ENCODE assay signal across 9 cellular contexts in the genomic region with DNA sequence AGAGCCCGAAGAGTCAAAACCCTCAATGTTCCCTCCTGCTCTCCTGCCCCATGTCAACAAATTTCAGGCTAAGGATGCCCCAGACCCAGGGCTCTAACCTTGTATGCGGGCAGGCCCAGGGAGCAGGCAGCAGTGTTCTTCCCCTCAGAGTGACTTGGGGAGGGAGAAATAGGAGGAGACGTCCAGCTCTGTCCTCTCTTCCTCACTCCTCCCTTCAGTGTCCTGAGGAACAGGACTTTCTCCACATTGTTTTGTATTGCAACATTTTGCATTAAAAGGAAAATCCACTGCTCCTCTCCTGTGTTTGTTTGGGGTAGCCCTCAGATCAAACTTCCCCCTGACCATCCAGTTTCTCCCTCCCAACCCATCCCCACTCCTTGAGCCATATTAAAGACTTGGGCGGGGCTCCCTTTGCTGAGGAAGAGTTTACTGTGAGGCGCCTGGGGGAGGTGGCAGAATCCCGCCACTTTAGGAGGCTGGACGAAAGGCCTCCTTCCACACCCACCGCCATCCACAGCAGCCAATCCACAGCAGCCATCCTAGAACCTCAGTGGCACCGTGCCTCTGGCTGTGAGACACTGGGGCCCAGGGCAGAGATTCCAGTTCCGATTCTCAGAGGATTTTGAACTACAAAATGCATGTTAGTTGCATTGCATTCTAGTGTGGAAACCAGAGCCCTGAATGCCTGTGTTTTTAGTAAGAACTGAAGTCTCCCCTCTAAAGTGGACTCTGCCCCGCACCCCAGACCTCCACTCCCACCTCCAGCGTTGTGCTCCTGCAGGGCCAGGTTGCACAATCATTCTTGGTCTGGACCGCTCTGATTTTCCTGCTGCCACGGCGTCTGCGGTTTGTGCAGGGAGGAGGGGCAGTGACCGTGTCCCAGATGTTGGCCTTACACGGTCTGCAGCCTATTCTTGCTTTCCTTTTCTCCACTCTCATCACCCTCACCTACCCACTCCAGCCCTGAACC. TPM values are rescaled to one million over a fixed set of nuclear protein-coding genes. Genes with fewer than 3 reads are reported as not detected.
A peak's percentile ranks its signal among the peaks of the same experiment; 100 is the strongest.
DNase-seq lines count a peak whose midpoint lies in the region; TF ChIP-seq lines count a peak whose summit lies in the region.
"Had no signal": no experiment of that assay in that cellular context is flagged by ENCODE, and none has a peak within 500 bp of the region (broad histone marks: within the 10 kb centered on the region; RNA-seq: fewer than 3 reads in every experiment).

No MANE protein-coding gene starts in this region.

- H3K27me3 Mint-ChIP-seq in activated T-helper 2 cell treated with anti-CD3 and anti-CD28 coated beads, Interferon-gamma antibody, Interleukin-2, Interleukin-4, amounts not matched to agents 10 μg/mL and 5 μg/mL and 100 μg/mL, durations not matched to agents 14 hours and 24 hours and 36 hours (ENCODE audit: low read depth), result no peaks in the 10 kb centered on the region

- peak overlapping the region; percentile 37 for H3K9ac ChIP-seq in iPS-15b (ENCODE audit: low read depth, low read length)

- H3K27me3 ChIP-seq in adrenal gland (no peaks in the 10 kb centered on the region), iPS-15b (ENCODE audit: control insufficient read depth, insufficient read depth, low read length) (no peaks in the 10 kb centered on the region), stomach (no peaks in the 10 kb centered on the region)

- H3K27ac Mint-ChIP-seq in activated T-helper 2 cell treated with anti-CD3 and anti-CD28 coated beads, Interferon-gamma antibody, Interleukin-2, Interleukin-4, amounts not matched to agents 10 μg/mL and 5 μg/mL and 100 μg/mL, durations not matched to agents 14 hours and 24 hours and 36 hours, result no peak overlapping the region

- no peak for TF ChIP-seq POLR2A in adrenal gland (IDR thresholded peaks at IDR 0.05)
- no peak for TF ChIP-seq POLR2A in stomach (IDR thresholded peaks at IDR 0.05)

- H3K9me3 ChIP-seq in adrenal gland (replicated peaks in 1 of 3) (no peaks in the 10 kb centered on the region), iPS-15b (ENCODE audit: control insufficient read depth, insufficient read depth, low read length) (no peaks in the 10 kb centered on the region), stomach (no peaks in the 10 kb centered on the region)

- H3K36me3 ChIP-seq in adrenal gland (replicated peaks in 1 of 2), result no peaks in the 10 kb centered on the region
- peaks cover 8% of the 10 kb centered on the region for H3K36me3 ChIP-seq in iPS-15b (ENCODE audit: control insufficient read depth, insufficient read depth, low read length)
- no peaks in the 10 kb centered on the region for H3K36me3 ChIP-seq in stomach

- no peak overlapping the region for H3K4me3 Mint-ChIP-seq in activated T-helper 2 cell treated with anti-CD3 and anti-CD28 coated beads, Interferon-gamma antibody, Interleukin-2, Interleukin-4, amounts not matched to agents 10 μg/mL and 5 μg/mL and 100 μg/mL, durations not matched to agents 14 hours and 24 hours and 36 hours (ENCODE audit: low read depth)

- no peak for TF ChIP-seq EP300 in stomach (IDR thresholded peaks at IDR 0.05)

- no peaks in the 10 kb centered on the region for H3K9me3 Mint-ChIP-seq in activated T-helper 2 cell treated with anti-CD3 and anti-CD28 coated beads, Interferon-gamma antibody, Interleukin-2, Interleukin-4, amounts not matched to agents 10 μg/mL and 5 μg/mL and 100 μg/mL, durations not matched to agents 14 hours and 24 hours and 36 hours

- H3K4me1 ChIP-seq in adrenal gland (replicated peaks in 1 of 2), result peaks cover 0 to 21% of the 10 kb centered on the region in 2 donors
- peaks cover 25% of the 10 kb centered on the region for H3K4me1 ChIP-seq in iPS-15b (ENCODE audit: control insufficient read depth, insufficient read depth, low read length)
- peaks cover 19 to 78% (median 55%) of the 10 kb centered on the region in 4 donors for H3K4me1 ChIP-seq in stomach

- DNase-seq in HEK293T (ENCODE audit: extremely low spot score) (peak; percentile 4), adrenal gland (peak in 6 of 7 donors; percentile 56 to 76 (median 60)), stomach (peak; percentile 50), NCI-H128 (lab: John Stamatoyannopoulos, UW; ENCODE audit: unreplicated experiment) (no peak), NCI-H2171 treated with DMSO at 0.1 percent for 48 hours (lab: John Stamatoyannopoulos, UW) (no peak)
- DNase-seq in activated effector memory CD4-positive, alpha-beta T cell treated with Interleukin-2 at 50 U/mL for 16 hours, result no peak
- DNase-seq in activated T-helper 2 cell treated with anti-CD3 and anti-CD28 coated beads, Interferon-gamma antibody, Interleukin-2, Interleukin-4, amounts not matched to agents 10 μg/mL and 5 μg/mL and 100 μg/mL, durations not matched to agents 14 hours and 24 hours and 36 hours (ENCODE audit: low spot score), result no peak

- TF ChIP-seq CTCF in adrenal gland (IDR thresholded peaks at IDR 0.05) (no peak), stomach (IDR thresholded peaks at IDR 0.05) (no peak)

- POLR2A ChIA-PET in HEK293T (lab: Yijun Ruan, JAX), result no interaction called here

- 18 to 30% (median 26%) methylated on average over 12 to 18 of the region's 18 CpGs for WGBS in adrenal gland, 4 donors
- 23 to 36% (median 30%) methylated on average over 14 to 18 of the region's 18 CpGs for WGBS in stomach, 5 donors

- H3K27ac ChIP-seq in adrenal gland, result peak overlapping the region in 2 of 5 donors; percentile 56 to 72
- peak overlapping the region in 4 of 5 donors; percentile 79 to 85 (median 83) for H3K27ac ChIP-seq in stomach

- intact Hi-C loops in adrenal gland (cut with DNase I), result loop anchor here (5.0 to 10.0 kb wide), 2 partner anchors 300 to 303 kb away; no protein-coding TSS in a partner anchor
- intact Hi-C loops in stomach (cut with DNase I; ENCODE audit: low total_unique reads), result no loop called here
- intact Hi-C loops in activated T-helper 2 cell treated with anti-CD3 and anti-CD28 coated beads, Interferon-gamma antibody, Interleukin-2, Interleukin-4, amounts not matched to agents 10 μg/mL and 5 μg/mL and 100 μg/mL, durations not matched to agents 14 hours and 24 hours and 36 hours (cut with micrococcal nuclease), result no loop called here

- H3K4me1 Mint-ChIP-seq in activated T-helper 2 cell treated with anti-CD3 and anti-CD28 coated beads, Interferon-gamma antibody, Interleukin-2, Interleukin-4, amounts not matched to agents 10 μg/mL and 5 μg/mL and 100 μg/mL, durations not matched to agents 14 hours and 24 hours and 36 hours (ENCODE audit: low read depth), result peaks cover 17% of the 10 kb centered on the region

- H3K36me3 Mint-ChIP-seq in activated T-helper 2 cell treated with anti-CD3 and anti-CD28 coated beads, Interferon-gamma antibody, Interleukin-2, Interleukin-4, amounts not matched to agents 10 μg/mL and 5 μg/mL and 100 μg/mL, durations not matched to agents 14 hours and 24 hours and 36 hours (ENCODE audit: low read depth), result no peaks in the 10 kb centered on the region

- H3K4me3 ChIP-seq in adrenal gland (peak overlapping the region in 1 of 4 donors; percentile 32), iPS-15b (ENCODE audit: low read depth, low read length) (peak overlapping the region; percentile 9), stomach (peak overlapping the region; percentile 21 to 42 (median 36))

- CTCF ChIA-PET in HEK293T (lab: Yijun Ruan, JAX), result interaction anchor here (0.7 to 1.1 kb wide), 2 partner anchors 299 to 301 kb away, joined by 3 to 4 read pairs; no protein-coding TSS in a partner anchor

TF ChIP-seq in HEK293T, 16 proteins besides CTCF, POLR2A, EP300 and RAD21:
- TF ChIP-seq HDGF (IDR thresholded peaks at IDR 0.05; ENCODE audit: borderline replicate concordance), result no peak
- TF ChIP-seq ZNF384 (IDR thresholded peaks at IDR 0.05), result no peak
- TF ChIP-seq LEF1 (IDR thresholded peaks at IDR 0.05; ENCODE audit: borderline replicate concordance), result no peak
- no peak for TF ChIP-seq ARNT (IDR thresholded peaks at IDR 0.05)
- no peak for TF ChIP-seq FOXK2 (IDR thresholded peaks at IDR 0.05)
- no peak for TF ChIP-seq NFRKB (IDR thresholded peaks at IDR 0.05)
- no peak for TF ChIP-seq SP1 (IDR thresholded peaks at IDR 0.05)
- no peak for TF ChIP-seq L3MBTL2 (conservative IDR thresholded peaks at IDR 0.05)
- TF ChIP-seq FOXM1 (IDR thresholded peaks at IDR 0.05; ENCODE audit: borderline replicate concordance), result no peak

RNA-seq across cellular contexts. Expression of gene OLFML3, which starts 3.0 kb away (rescaled TPM):
- 10 to 100 TPM; 13.6 to 99.6 (median 38.8) TPM for total RNA-seq in adrenal gland
- 10 to 100 TPM; 20.7 to 33.4 (median 31.7) TPM for polyA plus RNA-seq in adrenal gland
- 10 to 100 TPM in 4 of 5 donors, 1 to 10 TPM in 1; 2.9 to 84.3 (median 32.7) TPM for total RNA-seq in stomach
- polyA plus RNA-seq in stomach, result 10 to 100 TPM; 16.6 to 23.1 (median 19.9) TPM
- total RNA-seq in activated T-helper 2 cell treated with anti-CD3 and anti-CD28 coated beads, Interferon-gamma antibody, Interleukin-2, Interleukin-4, amounts not matched to agents 10 μg/mL and 5 μg/mL and 100 μg/mL, durations not matched to agents 14 hours and 24 hours and 36 hours, result 0.11 and 0.18 TPM in 2 replicates
- total RNA-seq: SK-MEL-5 had no signal

RNA-seq across cellular contexts. Expression of gene HIPK1, which starts 53.1 kb away (rescaled TPM):
- 100 to 1,000 TPM in 1 of 8 donors, 10 to 100 TPM in 7; 57.1 to 102 (median 75.0) TPM for total RNA-seq in adrenal gland
- 10 to 100 TPM; 13.0 to 37.2 (median 13.1) TPM for polyA plus RNA-seq in adrenal gland
- 10 to 100 TPM; 22.0 to 70.3 (median 42.0) TPM for total RNA-seq in stomach
- polyA plus RNA-seq in stomach, result 10 to 100 TPM in 2 of 3 donors, 1 to 10 TPM in 1; 8.7 to 22.6 (median 12.8) TPM
- total RNA-seq in activated T-helper 2 cell treated with anti-CD3 and anti-CD28 coated beads, Interferon-gamma antibody, Interleukin-2, Interleukin-4, amounts not matched to agents 10 μg/mL and 5 μg/mL and 100 μg/mL, durations not matched to agents 14 hours and 24 hours and 36 hours, result 108 and 111 TPM in 2 replicates

Comparison
In these comparisons a context has a peak if more than half of its experiments do, and no peak if none do; other contexts are left out.
1. DNase-seq: peak in HEK293T (single experiment), adrenal gland (6 of 7) and stomach (single experiment); none in activated effector memory CD4-positive, alpha-beta T cell treated with Interleukin-2 at 50 U/mL for 16 hours (single experiment), activated T-helper 2 cell treated with anti-CD3 and anti-CD28 coated beads, Interferon-gamma antibody, Interleukin-2, Interleukin-4, amounts not matched to agents 10 μg/mL and 5 μg/mL and 100 μg/mL, durations not matched to agents 14 hours and 24 hours and 36 hours (single experiment), NCI-H128 (single experiment) and NCI-H2171 treated with DMSO at 0.1 percent for 48 hours (single experiment).
2. intact Hi-C loops: an anchor here in adrenal gland (5.0 to 10.0 kb wide); none called in stomach and activated T-helper 2 cell treated with anti-CD3 and anti-CD28 coated beads, Interferon-gamma antibody, Interleukin-2, Interleukin-4, amounts not matched to agents 10 μg/mL and 5 μg/mL and 100 μg/mL, durations not matched to agents 14 hours and 24 hours and 36 hours.